ENCODE assay signal across 15 cellular contexts in the genomic region with DNA sequence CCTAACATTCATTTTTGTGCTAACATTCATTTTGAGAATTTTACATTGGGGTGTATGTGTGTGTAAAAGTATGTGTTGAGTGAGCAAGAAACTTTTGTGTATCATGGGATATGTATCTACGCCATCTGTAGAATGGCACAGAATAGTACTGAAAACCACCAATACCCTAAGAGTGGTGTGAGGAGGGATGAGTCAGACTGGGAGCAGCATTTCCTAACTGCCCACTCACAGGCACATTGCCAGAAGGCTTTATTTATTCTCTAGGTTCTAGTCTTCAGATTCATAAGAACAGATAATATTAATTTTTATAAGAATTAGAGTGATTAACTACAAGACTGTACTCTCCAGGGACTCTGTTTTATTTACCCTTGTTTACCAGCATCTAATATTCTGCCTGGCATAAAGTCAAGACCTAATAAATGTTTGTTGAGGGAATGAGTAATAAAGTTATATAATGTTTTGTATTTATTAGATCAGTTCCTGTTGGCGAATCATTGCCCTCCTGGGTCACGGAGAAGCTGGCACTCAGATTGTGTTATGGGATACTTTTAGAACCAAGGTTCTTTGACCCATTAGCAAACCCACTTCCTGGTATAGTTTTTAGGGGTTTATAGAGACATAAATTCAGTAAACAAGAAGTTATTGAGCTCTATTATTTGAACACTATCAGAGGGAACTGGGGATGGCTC.
DNase-seq lines count a peak whose midpoint lies in the region; ATAC-seq and TF ChIP-seq lines count a peak whose summit lies in the region.
"Had no signal": no experiment of that assay in that cellular context is flagged by ENCODE, and none has a peak within 500 bp of the region (broad histone marks: within the 10 kb centered on the region; RNA-seq: fewer than 3 reads in every experiment).

No MANE protein-coding gene starts in this region.

- no peaks in the 10 kb centered on the region for H3K36me3 ChIP-seq in skeletal muscle satellite cell (ENCODE audit: insufficient read depth, low read length)
- H3K36me3 ChIP-seq: right lobe of liver had no signal

- no peak overlapping the region for H3K4me3 Mint-ChIP-seq in T-cell

- H3K4me1 ChIP-seq in skeletal muscle satellite cell (ENCODE audit: control insufficient read depth, insufficient read depth, low read length) = peaks cover 16% of the 10 kb centered on the region
- H3K4me1 ChIP-seq: right lobe of liver had no signal

- H3K9me3 ChIP-seq in skeletal muscle satellite cell (replicated peaks; ENCODE audit: low read length) = no peaks in the 10 kb centered on the region
- H3K9me3 ChIP-seq: mucosa of descending colon, right lobe of liver had no signal

- peak overlapping the region; percentile 19 for H3K4me2 ChIP-seq in skeletal muscle satellite cell (ENCODE audit: low read length)

- peaks cover 2 to 7% of the 10 kb centered on the region in 2 donors for H3K27me3 Mint-ChIP-seq in T-cell

- H3K27ac Mint-ChIP-seq in T-cell = no peak overlapping the region

- CTCF ChIA-PET in T-cell (lab: Charles Lee) = no interaction called here

- peaks cover 4% of the 10 kb centered on the region for H3K27me3 ChIP-seq in skeletal muscle satellite cell (ENCODE audit: control insufficient read depth, insufficient read depth, low read length)
- H3K27me3 ChIP-seq: right lobe of liver had no signal

- POLR2A ChIA-PET in T-cell (lab: Charles Lee) = no interaction called here

- H3K36me3 Mint-ChIP-seq in T-cell = no peaks in the 10 kb centered on the region

- H3K9me3 Mint-ChIP-seq in T-cell = peaks cover 0 to under 1% (median 0%) of the 10 kb centered on the region in 3 donors

- H3K4me3 ChIP-seq in NB4 (ENCODE audit: low read depth, low read length) = no peak overlapping the region
- no peak overlapping the region for H3K4me3 ChIP-seq in epithelial cell of esophagus (ENCODE audit: low read length)
- no peak overlapping the region for H3K4me3 ChIP-seq in skeletal muscle satellite cell (ENCODE audit: low read length)
- H3K4me3 ChIP-seq: mucosa of descending colon, right lobe of liver had no signal

- no peak for TF ChIP-seq POLR2A in NB4 (IDR thresholded peaks at IDR 0.05; ENCODE audit: extremely low read depth, insufficient read length)

- H3K4me1 Mint-ChIP-seq in T-cell = no peaks in the 10 kb centered on the region

- ATAC-seq in GM21390 (IDR thresholded peaks at IDR 0.05; ENCODE audit: unreplicated experiment) (peak; percentile 74), HG03280 (IDR thresholded peaks at IDR 0.05; ENCODE audit: unreplicated experiment) (no peak), T-cell (replicated peaks in 1 of 4) (no peak)
- ATAC-seq: mucosa of descending colon, right lobe of liver had no signal

- H3K9ac ChIP-seq in skeletal muscle satellite cell (ENCODE audit: low read depth, low read length) = no peak overlapping the region

- TF ChIP-seq CTCF in NB4 (IDR thresholded peaks at IDR 0.05; ENCODE audit: low read depth, low read length) = no peak
- no peak for TF ChIP-seq CTCF in epithelial cell of esophagus (IDR thresholded peaks at IDR 0.05; ENCODE audit: insufficient read depth, low read depth, low read length, missing control alignments)

- DNase-seq in NB4 (ENCODE audit: low read depth) (peak; percentile 5), epithelial cell of esophagus (ENCODE audit: low read depth) (peak; percentile 87), NCI-H82 (lab: John Stamatoyannopoulos, UW) (no peak), T-cell (no peak)
- no peak for DNase-seq in activated CD8-positive, alpha-beta memory T cell treated with anti-CD3 and anti-CD28 coated beads for 24 hours
- DNase-seq: activated CD4-positive, CD25-positive, alpha-beta regulatory T cell treated with anti-CD3 and anti-CD28 coated beads, Interleukin-2, amount 50 U/mL, for 72 hours; activated effector memory CD4-positive, alpha-beta T cell treated with anti-CD3 and anti-CD28 coated beads, Interleukin-2, amount 50 U/mL, for 16 hours; cortex of kidney; mucosa of descending colon; NCI-H345; right lobe of liver; SIG-M5 had no signal

Comparison
In these comparisons a context has a peak if more than half of its experiments do, and no peak if none do; other contexts are left out.
1. DNase-seq: peak in NB4 (single experiment) and epithelial cell of esophagus (single experiment); none in NCI-H82 (single experiment), T-cell (0 of 34) and activated CD8-positive, alpha-beta memory T cell treated with anti-CD3 and anti-CD28 coated beads for 24 hours (single experiment).